In genomic region chr19:58040751-58041525, GRCh38 we compare ENCODE assay signal across 1 cellular context.
TF ChIP-seq lines count a peak whose summit lies in the region.

No MANE protein-coding gene starts in this region.

TF ChIP-seq in H1, 55 proteins besides CTCF, POLR2A, EP300 and RAD21:
- TF ChIP-seq KDM1A (IDR thresholded peaks at IDR 0.05; ENCODE audit: borderline replicate concordance, low read length) (no peak), MAX (IDR thresholded peaks at IDR 0.05) (no peak), SRF (IDR thresholded peaks at IDR 0.05; ENCODE audit: low read depth, low read length) (no peak), PHF8 (conservative IDR thresholded peaks at IDR 0.05; ENCODE audit: low read depth, low read length) (no peak), ASH2L (IDR thresholded peaks at IDR 0.05; ENCODE audit: low read length) (no peak)
- TF ChIP-seq, protein P1, sequence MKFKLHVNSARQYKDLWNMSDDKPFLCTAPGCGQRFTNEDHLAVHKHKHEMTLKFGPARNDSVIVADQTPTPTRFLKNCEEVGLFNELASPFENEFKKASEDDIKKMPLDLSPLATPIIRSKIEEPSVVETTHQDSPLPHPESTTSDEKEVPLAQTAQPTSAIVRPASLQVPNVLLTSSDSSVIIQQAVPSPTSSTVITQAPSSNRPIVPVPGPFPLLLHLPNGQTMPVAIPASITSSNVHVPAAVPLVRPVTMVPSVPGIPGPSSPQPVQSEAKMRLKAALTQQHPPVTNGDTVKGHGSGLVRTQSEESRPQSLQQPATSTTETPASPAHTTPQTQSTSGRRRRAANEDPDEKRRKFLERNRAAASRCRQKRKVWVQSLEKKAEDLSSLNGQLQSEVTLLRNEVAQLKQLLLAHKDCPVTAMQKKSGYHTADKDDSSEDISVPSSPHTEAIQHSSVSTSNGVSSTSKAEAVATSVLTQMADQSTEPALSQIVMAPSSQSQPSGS (IDR thresholded peaks at IDR 0.05; ENCODE audit: low read length) = no peak
